In the genomic region with DNA sequence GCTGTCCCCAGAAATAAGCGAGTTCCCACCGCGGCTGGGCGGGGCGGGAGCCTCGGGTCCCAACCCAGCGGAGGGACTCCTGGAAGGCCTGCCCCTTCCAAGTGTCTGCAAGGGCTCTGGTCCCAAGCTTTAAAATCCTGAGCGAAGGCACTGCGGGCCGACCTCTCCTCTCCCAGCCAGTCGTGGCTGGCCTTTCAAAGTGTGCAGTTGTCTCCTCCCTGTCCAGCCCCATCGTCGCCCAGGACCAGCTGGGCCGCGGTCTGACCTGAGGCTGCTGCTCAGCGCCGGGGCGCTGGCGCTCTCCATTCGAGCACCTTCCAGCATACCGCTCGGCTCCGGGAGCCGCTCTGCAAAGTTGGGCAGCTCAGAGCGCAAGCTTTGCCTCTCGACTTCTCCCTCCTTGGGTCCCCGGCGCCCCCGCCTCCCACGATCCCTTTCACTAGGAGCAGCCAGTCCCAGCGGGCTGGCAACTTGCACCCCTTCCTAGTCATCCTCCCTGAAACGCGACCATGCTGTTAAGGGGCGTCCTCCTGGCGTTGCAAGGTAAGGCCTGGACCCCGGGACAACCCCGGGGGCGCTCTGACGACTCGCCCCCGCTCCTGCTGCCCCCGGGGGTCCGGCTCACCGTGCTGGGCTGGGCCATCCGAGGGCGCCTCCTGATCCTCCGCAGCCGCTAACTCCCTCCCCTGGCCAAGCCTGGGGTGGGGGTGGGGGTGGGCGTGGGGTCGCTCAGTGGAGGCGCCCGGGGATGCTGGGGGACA, we compare ENCODE assay signal across 2 cellular contexts.
TF ChIP-seq lines count a peak whose summit lies in the region.

A gene with protein sequence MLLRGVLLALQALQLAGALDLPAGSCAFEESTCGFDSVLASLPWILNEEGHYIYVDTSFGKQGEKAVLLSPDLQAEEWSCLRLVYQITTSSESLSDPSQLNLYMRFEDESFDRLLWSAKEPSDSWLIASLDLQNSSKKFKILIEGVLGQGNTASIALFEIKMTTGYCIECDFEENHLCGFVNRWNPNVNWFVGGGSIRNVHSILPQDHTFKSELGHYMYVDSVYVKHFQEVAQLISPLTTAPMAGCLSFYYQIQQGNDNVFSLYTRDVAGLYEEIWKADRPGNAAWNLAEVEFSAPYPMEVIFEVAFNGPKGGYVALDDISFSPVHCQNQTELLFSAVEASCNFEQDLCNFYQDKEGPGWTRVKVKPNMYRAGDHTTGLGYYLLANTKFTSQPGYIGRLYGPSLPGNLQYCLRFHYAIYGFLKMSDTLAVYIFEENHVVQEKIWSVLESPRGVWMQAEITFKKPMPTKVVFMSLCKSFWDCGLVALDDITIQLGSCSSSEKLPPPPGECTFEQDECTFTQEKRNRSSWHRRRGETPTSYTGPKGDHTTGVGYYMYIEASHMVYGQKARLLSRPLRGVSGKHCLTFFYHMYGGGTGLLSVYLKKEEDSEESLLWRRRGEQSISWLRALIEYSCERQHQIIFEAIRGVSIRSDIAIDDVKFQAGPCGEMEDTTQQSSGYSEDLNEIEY (plus strand): TSS at position 160 of the 761 bp plus-strand sequence. CDS start 350 bp downstream, at position 510.

TF ChIP-seq in A549, 52 proteins besides CTCF, POLR2A, EP300 and RAD21:
- TF ChIP-seq TFCP2L1 (CRISPR knock-in tag; IDR thresholded peaks at IDR 0.05) (no peak), HOXB13 (CRISPR knock-in tag; IDR thresholded peaks at IDR 0.05; ENCODE audit: low read depth) (no peak), NR3C1 (IDR thresholded peaks at IDR 0.05) (no peak), FOXS1 (CRISPR knock-in tag; IDR thresholded peaks at IDR 0.05) (no peak), ZSCAN20 (CRISPR knock-in tag; IDR thresholded peaks at IDR 0.05) (no peak), ESRRA (IDR thresholded peaks at IDR 0.05; ENCODE audit: borderline replicate concordance, low read length) (no peak)
- TF ChIP-seq, protein P1, sequence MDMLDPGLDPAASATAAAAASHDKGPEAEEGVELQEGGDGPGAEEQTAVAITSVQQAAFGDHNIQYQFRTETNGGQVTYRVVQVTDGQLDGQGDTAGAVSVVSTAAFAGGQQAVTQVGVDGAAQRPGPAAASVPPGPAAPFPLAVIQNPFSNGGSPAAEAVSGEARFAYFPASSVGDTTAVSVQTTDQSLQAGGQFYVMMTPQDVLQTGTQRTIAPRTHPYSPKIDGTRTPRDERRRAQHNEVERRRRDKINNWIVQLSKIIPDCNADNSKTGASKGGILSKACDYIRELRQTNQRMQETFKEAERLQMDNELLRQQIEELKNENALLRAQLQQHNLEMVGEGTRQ (IDR thresholded peaks at IDR 0.05) = no peak

TF ChIP-seq in IMR-90, 13 proteins besides CTCF, POLR2A, EP300 and RAD21:
- TF ChIP-seq CHD1 (IDR thresholded peaks at IDR 0.05; ENCODE audit: low read depth, low read length) (no peak), MAFK (IDR thresholded peaks at IDR 0.05; ENCODE audit: low read depth, low read length) (no peak), MAZ (IDR thresholded peaks at IDR 0.05; ENCODE audit: borderline replicate concordance, low read depth, low read length) (no peak; the same call in 1 of the 2 replicates), MXI1 (IDR thresholded peaks at IDR 0.05; ENCODE audit: borderline replicate concordance, low read depth, low read length) (no peak), SMC3 (IDR thresholded peaks at IDR 0.05; ENCODE audit: low read depth, low read length) (no peak), NFE2L2 (IDR thresholded peaks at IDR 0.05; ENCODE audit: low read depth, low read length) (no peak), RFX5 (IDR thresholded peaks at IDR 0.05; ENCODE audit: low read depth, low read length) (no peak), ELK1 (IDR thresholded peaks at IDR 0.05; ENCODE audit: borderline replicate concordance, low read depth, low read length) (no peak), RCOR1 (IDR thresholded peaks at IDR 0.05; ENCODE audit: insufficient replicate concordance, low read length) (no peak), BHLHE40 (IDR thresholded peaks at IDR 0.05; ENCODE audit: low read depth, low read length) (no peak), FOS (IDR thresholded peaks at IDR 0.05; ENCODE audit: low read depth, low read length) (no peak)
- TF ChIP-seq, protein P1 (IDR thresholded peaks at IDR 0.05; ENCODE audit: low read depth, low read length) = no peak
